ENCODE assay signal across 8 cellular contexts in the genomic region with DNA sequence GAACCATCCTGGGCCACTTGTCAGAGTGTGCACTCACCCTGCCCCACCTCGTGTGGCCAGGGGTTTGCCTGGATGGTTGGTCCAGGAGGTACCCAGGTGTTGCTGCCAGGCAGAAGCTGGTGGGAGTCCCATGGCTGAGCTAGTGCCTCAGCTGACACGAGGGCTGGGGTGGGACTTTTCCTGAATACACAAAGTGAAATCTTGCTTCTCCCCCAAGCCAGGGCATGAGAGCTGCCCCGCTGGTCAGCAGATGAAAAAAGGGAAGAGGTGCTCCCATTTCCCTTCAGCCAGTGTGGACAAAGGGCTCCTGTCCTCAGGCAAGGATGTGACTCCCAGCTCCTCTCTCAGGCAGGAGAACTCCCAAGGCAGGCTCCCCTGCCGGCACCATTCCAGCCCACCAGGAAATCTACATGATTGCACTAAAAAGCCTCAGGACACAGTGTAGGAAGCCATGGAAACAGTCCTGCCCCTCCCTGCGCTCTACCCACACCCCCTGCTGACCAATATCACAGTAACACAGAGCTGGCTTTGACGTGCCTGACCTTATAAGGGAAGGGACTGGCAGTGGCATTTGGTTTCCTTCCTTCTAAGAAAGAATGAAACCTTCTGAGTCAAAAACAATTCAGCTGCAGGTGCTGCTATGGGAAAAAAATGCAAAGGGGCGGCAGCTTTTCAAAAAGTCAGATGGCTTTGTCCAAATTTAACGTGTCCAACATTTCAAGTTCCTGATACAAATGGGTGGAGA. TPM values are rescaled to one million over a fixed set of nuclear protein-coding genes. Genes with fewer than 3 reads are reported as not detected.
DNase-seq lines count a peak whose midpoint lies in the region; ATAC-seq and TF ChIP-seq lines count a peak whose summit lies in the region.

No MANE protein-coding gene starts in this region.

- H3K27me3 ChIP-seq in foreskin keratinocyte: no peaks in the 10 kb centered on the region
- H3K27me3 ChIP-seq in ovary: no peaks in the 10 kb centered on the region
- no peaks in the 10 kb centered on the region for H3K27me3 ChIP-seq in aorta (ENCODE audit: control insufficient read depth in 1 of 2, insufficient read depth in 2 of 2, low read length in 1 of 2)

- H3K9me3 ChIP-seq in ovary: no peaks in the 10 kb centered on the region
- H3K9me3 ChIP-seq in aorta (ENCODE audit: control insufficient read depth, low read length): no peaks in the 10 kb centered on the region

- H3K4me3 ChIP-seq in ovary (no peak overlapping the region), aorta (ENCODE audit: low read length in 2 of 2) (no peak overlapping the region)

- TF ChIP-seq EP300 in ovary (IDR thresholded peaks at IDR 0.05): peak; percentile 22

- 34 to 37% (median 36%) methylated on average over 8 of the region's 8 CpGs for WGBS in ovary, 3 donors
- whole genome bisulfite sequencing in aorta, 2 donors: 20% methylated on average over 8 of the region's 8 CpGs

- ATAC-seq in HG02642 (IDR thresholded peaks at IDR 0.05; ENCODE audit: poor library complexity, unreplicated experiment) (peak; percentile 99), foreskin keratinocyte (peak; percentile 57), aorta (ENCODE audit: low FRiP score) (peak; percentile 90)

- H3K4me1 ChIP-seq in foreskin keratinocyte (peaks cover 1% of the 10 kb centered on the region), ovary (ENCODE audit: insufficient read depth) (no peaks in the 10 kb centered on the region), aorta (ENCODE audit: control insufficient read depth in 1 of 2, insufficient read depth in 2 of 2, low read length in 2 of 2) (no peaks in the 10 kb centered on the region)

- DNase-seq in SKM-1 treated with dmso at 0.1 percent for 144 hours (lab: John Stamatoyannopoulos, UW; ENCODE audit: unreplicated experiment) (peak; percentile 8), SKM-1 (lab: John Stamatoyannopoulos, UW; ENCODE audit: unreplicated experiment) (no peak), NCI-H2227 (lab: John Stamatoyannopoulos, UW; ENCODE audit: unreplicated experiment) (peak; percentile 47), foreskin keratinocyte (peak; percentile 42 to 62), ovary (peak in 3 of 5 donors; percentile 24 to 46 (median 45)), aorta (peak; percentile 81 to 88)
- DNase-seq in activated T-helper 9 cell treated with anti-CD3 and anti-CD28 coated beads, Interleukin-2, amount 50 U/mL, for 16 hours (ENCODE audit: low read depth): peak; percentile 17

- TF ChIP-seq CTCF in foreskin keratinocyte (conservative IDR thresholded peaks at IDR 0.05) (no peak), ovary (IDR thresholded peaks at IDR 0.05) (no peak)

- intact Hi-C loops in ovary (cut with DNase I): no loop called here
- intact Hi-C loops in aorta (cut with DNase I): no loop called here

- no peak for TF ChIP-seq POLR2A in ovary (IDR thresholded peaks at IDR 0.05)

- H3K36me3 ChIP-seq in ovary: no peaks in the 10 kb centered on the region
- no peaks in the 10 kb centered on the region for H3K36me3 ChIP-seq in aorta (ENCODE audit: control insufficient read depth in 1 of 2, insufficient read depth in 2 of 2, low read length in 1 of 2)

- H3K27ac ChIP-seq in foreskin keratinocyte (no peak overlapping the region), ovary (no peak overlapping the region), aorta (ENCODE audit: low read depth in 1 of 2, low read length in 2 of 2) (no peak overlapping the region)

RNA-seq across cellular contexts. Expression of a gene that starts 33.9 kb away (rescaled TPM):
- total RNA-seq in foreskin keratinocyte: 0.28 and 0.37 TPM in 2 replicates
- polyA plus RNA-seq in foreskin keratinocyte: 0.08 and 0.28 TPM in 2 replicates
- 10 to 100 TPM in 4 of 7 donors, 1 to 10 TPM in 3; 1.1 to 23.6 (median 10.8) TPM for total RNA-seq in ovary
- 1 to 10 TPM; 3.4 to 4.5 TPM for polyA plus RNA-seq in ovary
- total RNA-seq in aorta: 10 to 100 TPM in 1 of 2 donors, 1 to 10 TPM in 1; 7.8 to 15.3 TPM
- polyA plus RNA-seq in aorta: 1 to 10 TPM in 1 of 2 donors, under 1 TPM in 1; 0.08 to 1.8 TPM
